In the genomic region with DNA sequence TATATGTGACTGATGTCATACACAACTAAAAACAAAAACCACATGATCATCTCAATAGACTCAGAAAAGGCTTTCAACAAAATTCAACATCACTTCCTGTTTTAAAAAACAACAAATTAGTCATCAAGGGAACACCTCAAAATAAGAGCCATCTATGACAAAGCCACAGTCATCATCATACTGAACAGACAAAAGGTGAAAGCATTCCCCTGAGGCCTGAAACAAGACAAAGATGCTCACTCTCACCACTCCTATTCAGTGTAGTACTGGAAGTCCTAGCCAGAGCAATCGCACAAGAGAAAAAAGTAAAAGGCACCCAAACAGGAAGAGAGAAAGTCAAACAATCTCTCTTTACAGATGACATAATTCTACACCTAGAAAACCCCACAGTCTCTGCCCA, we compare ENCODE assay signal across 15 cellular contexts.
DNase-seq lines count a peak whose midpoint lies in the region; ATAC-seq, FAIRE-seq and TF ChIP-seq lines count a peak whose summit lies in the region.
"Had no signal": no experiment of that assay in that cellular context is flagged by ENCODE, and none has a peak within 500 bp of the region (broad histone marks: within the 10 kb centered on the region; RNA-seq: fewer than 3 reads in every experiment).

No MANE protein-coding gene starts in this region.

- no peak overlapping the region for H4K91ac ChIP-seq in trophoblast cell (ENCODE audit: low read depth, low read length)

- H3K4me1 ChIP-seq in GM12878 (ENCODE audit: control insufficient read depth, insufficient read depth, low read length) (no peaks in the 10 kb centered on the region), transverse colon (no peaks in the 10 kb centered on the region), trophoblast cell (ENCODE audit: control insufficient read depth in 1 of 2, insufficient read depth in 2 of 2, low read length in 2 of 2) (no peaks in the 10 kb centered on the region)

- POLR2A ChIA-PET in GM12878 (lab: Charles Lee): no interaction called here

- no peak overlapping the region for H2BK12ac ChIP-seq in trophoblast cell (ENCODE audit: low read length)

- ATAC-seq in GM18867 (IDR thresholded peaks at IDR 0.05; ENCODE audit: unreplicated experiment) (peak; percentile 88), HG03378 (IDR thresholded peaks at IDR 0.05; ENCODE audit: unreplicated experiment) (peak; percentile 75), GM12878 (peak; percentile 96)
- ATAC-seq: CD8-positive, alpha-beta T cell; left ventricle myocardium superior; stimulated activated memory B cell treated with anti-CD40 and anti-IgM and Interleukin-4, amounts not matched to agents 10 μg/mL and 1 μg/mL and 100 μg/mL, for 72 hours had no signal

- intact Hi-C loops in GM12878 (cut with micrococcal nuclease; ENCODE audit: unreplicated experiment) (no loop called here), transverse colon (cut with DNase I; ENCODE audit: low total_unique reads) (no loop called here)

- RAD21 ChIA-PET in GM12878 (lab: Charles Lee; ENCODE audit: unreplicated experiment): no interaction called here

- TF ChIP-seq EP300 in GM12878 (IDR thresholded peaks at IDR 0.05; ENCODE audit: borderline replicate concordance in 1 of 2, control insufficient read depth in 1 of 2, low read depth in 2 of 2, low read length in 2 of 2) (peak; percentile 23 to 77; a peak in 1 of 4 replicates), transverse colon (IDR thresholded peaks at IDR 0.05; ENCODE audit: low read depth) (no peak)

- H3K9me3 ChIP-seq in GM12878 (replicated peaks; ENCODE audit: control insufficient read depth, insufficient read depth, low read length) (no peaks in the 10 kb centered on the region), transverse colon (no peaks in the 10 kb centered on the region), trophoblast cell (ENCODE audit: insufficient read depth, low read depth, low read length) (no peaks in the 10 kb centered on the region)

- no peak overlapping the region for H2AK5ac ChIP-seq in trophoblast cell (ENCODE audit: low read length)

- no peak for TF ChIP-seq RAD21 in GM12878 (IDR thresholded peaks at IDR 0.05; ENCODE audit: insufficient read depth, low read depth, low read length)

- SMC1A ChIA-PET in GM12878 (lab: Charles Lee; ENCODE audit: uncharacterized antibody, unreplicated experiment): no interaction called here

- TF ChIP-seq POLR2A in H54 (IDR thresholded peaks at IDR 0.05; ENCODE audit: low read depth, low read length) (no peak), GM12878 (IDR thresholded peaks at IDR 0.05; ENCODE audit: low read depth, low read length) (no peak), transverse colon (IDR thresholded peaks at IDR 0.05) (no peak)

- DNase-seq in H54 (ENCODE audit: insufficient read length, low spot score) (no peak), GM12878 (ENCODE audit: low read depth, low spot score) (peak; percentile 25), transverse colon (no peak), COR-L47 (lab: John Stamatoyannopoulos, UW) (no peak), NCI-H1694 treated with DMSO at 0.1 percent for 48 hours (lab: John Stamatoyannopoulos, UW) (no peak), trophoblast cell (no peak)
- DNase-seq: amygdala; CD8-positive, alpha-beta T cell; effector CD4-positive, alpha-beta T cell; left ventricle myocardium superior; NCI-H2171; T-helper 9 cell had no signal

- 0% methylated on average over 1 of the region's 1 CpG for WGBS in GM12878 (ENCODE audit: insufficient coverage, insufficient replicate concordance, low lambda C conversion rate, missing lambda C conversion rate)
- 57 to 78% methylated on average over 1 of the region's 1 CpG for WGBS in transverse colon (ENCODE audit: low coverage in 1 of 2), 2 donors
- no CpG with 5 or more reads among the region's 1 CpG for WGBS in trophoblast cell (ENCODE audit: extremely low coverage, insufficient coverage, insufficient read length)

- FAIRE-seq in H54 (lab: Jason Lieb, UNC) (peak; percentile 15), GM12878 (lab: Jason Lieb, UNC) (no peak)

- H3K14ac ChIP-seq in trophoblast cell (ENCODE audit: low read length): no peak overlapping the region

- H3K9ac ChIP-seq in GM12878 (ENCODE audit: control insufficient read depth, insufficient read depth, low read length) (no peak overlapping the region), trophoblast cell (ENCODE audit: low read length) (no peak overlapping the region)

- TF ChIP-seq CTCF in GM12878 (IDR thresholded peaks at IDR 0.05 in 2 of 3, conservative IDR thresholded peaks at IDR 0.05 in 1 of 3; ENCODE audit: control insufficient read depth in 2 of 3, extremely low read depth in 1 of 3, insufficient read depth in 1 of 3, low read depth in 3 of 3, low read length in 3 of 3) (no peak), transverse colon (IDR thresholded peaks at IDR 0.05) (no peak)

- no peaks in the 10 kb centered on the region for H3K79me1 ChIP-seq in trophoblast cell (ENCODE audit: low read length)

- in situ Hi-C loops in GM12878 (cut with MboI): no loop called here
- in situ Hi-C loops in transverse colon (cut with MboI; ENCODE audit: low pct_ligation_motif_present in 1 of 4, low pct_unique_long_range_greater_than_20kb in 1 of 4, low sequenced_read_pairs in 3 of 4): no loop called here

- H2BK120ac ChIP-seq in trophoblast cell (ENCODE audit: insufficient read depth, low read length, poor library complexity): no peak overlapping the region

- H2BK5ac ChIP-seq in trophoblast cell (ENCODE audit: low read depth, low read length, poor library complexity): no peak overlapping the region

- H3K79me2 ChIP-seq in GM12878 (ENCODE audit: control insufficient read depth, insufficient read depth, low read length) (no peaks in the 10 kb centered on the region), trophoblast cell (ENCODE audit: control insufficient read depth, insufficient read depth, low read length, poor library complexity) (no peaks in the 10 kb centered on the region)

- no peak overlapping the region for H2AFZ ChIP-seq in GM12878 (ENCODE audit: control insufficient read depth, low read depth, low read length)
- no peak overlapping the region for H2AFZ ChIP-seq in trophoblast cell (ENCODE audit: insufficient read depth, low read length, poor library complexity)

- H3K4ac ChIP-seq in trophoblast cell (ENCODE audit: low read depth, low read length): no peak overlapping the region

- H3K36me3 ChIP-seq in GM12878 (ENCODE audit: control insufficient read depth in 2 of 2, insufficient read depth in 2 of 2, low read length in 1 of 2) (no peaks in the 10 kb centered on the region), transverse colon (no peaks in the 10 kb centered on the region), trophoblast cell (ENCODE audit: control insufficient read depth in 1 of 2, insufficient read depth in 2 of 2, low read length in 2 of 2) (no peaks in the 10 kb centered on the region)

- H4K20me1 ChIP-seq in GM12878 (ENCODE audit: control insufficient read depth, insufficient read depth): no peaks in the 10 kb centered on the region

- CTCF ChIA-PET in GM12878 (lab: Yijun Ruan, JAX): interaction anchor here (0.6 kb wide), 1 partner anchor 58 kb away, joined by 3 read pairs; no protein-coding TSS in a partner anchor

- H3K4me3 ChIP-seq in GM12878 (no peak overlapping the region), transverse colon (no peak overlapping the region), trophoblast cell (ENCODE audit: low read depth, low read length) (no peak overlapping the region)

- H3K4me2 ChIP-seq in GM12878 (ENCODE audit: control insufficient read depth, insufficient read depth) (no peak overlapping the region), trophoblast cell (ENCODE audit: low read length) (no peak overlapping the region)

- H4K8ac ChIP-seq in trophoblast cell (ENCODE audit: low read depth, low read length): no peak overlapping the region

- no peak overlapping the region for H3K27ac ChIP-seq in GM12878 (ENCODE audit: control insufficient read depth, insufficient read depth)
- H3K27ac ChIP-seq in transverse colon: no peak overlapping the region
- H3K27ac ChIP-seq in trophoblast cell (ENCODE audit: low read depth, low read length): no peak overlapping the region

- no peak overlapping the region for H4K12ac ChIP-seq in trophoblast cell (ENCODE audit: low read depth, low read length)

- no TSS peak for BruUV-seq in GM12878 (replicated peaks; lab: Mats Ljungman, UMichigan)

- H3K23ac ChIP-seq in trophoblast cell (ENCODE audit: low read length): no peak overlapping the region

- H3K27me3 ChIP-seq in GM12878 (replicated peaks in 1 of 2; ENCODE audit: control insufficient read depth in 2 of 2, insufficient read depth in 2 of 2, low read length in 1 of 2): no peaks in the 10 kb centered on the region
- no peaks in the 10 kb centered on the region for H3K27me3 ChIP-seq in transverse colon
- no peaks in the 10 kb centered on the region for H3K27me3 ChIP-seq in trophoblast cell (ENCODE audit: insufficient read depth, low read length)

- no peak overlapping the region for H3K18ac ChIP-seq in trophoblast cell (ENCODE audit: low read length)

TF ChIP-seq in GM12878, 131 proteins besides CTCF, POLR2A, EP300 and RAD21 (continues in another document):
- TF ChIP-seq, protein P1, sequence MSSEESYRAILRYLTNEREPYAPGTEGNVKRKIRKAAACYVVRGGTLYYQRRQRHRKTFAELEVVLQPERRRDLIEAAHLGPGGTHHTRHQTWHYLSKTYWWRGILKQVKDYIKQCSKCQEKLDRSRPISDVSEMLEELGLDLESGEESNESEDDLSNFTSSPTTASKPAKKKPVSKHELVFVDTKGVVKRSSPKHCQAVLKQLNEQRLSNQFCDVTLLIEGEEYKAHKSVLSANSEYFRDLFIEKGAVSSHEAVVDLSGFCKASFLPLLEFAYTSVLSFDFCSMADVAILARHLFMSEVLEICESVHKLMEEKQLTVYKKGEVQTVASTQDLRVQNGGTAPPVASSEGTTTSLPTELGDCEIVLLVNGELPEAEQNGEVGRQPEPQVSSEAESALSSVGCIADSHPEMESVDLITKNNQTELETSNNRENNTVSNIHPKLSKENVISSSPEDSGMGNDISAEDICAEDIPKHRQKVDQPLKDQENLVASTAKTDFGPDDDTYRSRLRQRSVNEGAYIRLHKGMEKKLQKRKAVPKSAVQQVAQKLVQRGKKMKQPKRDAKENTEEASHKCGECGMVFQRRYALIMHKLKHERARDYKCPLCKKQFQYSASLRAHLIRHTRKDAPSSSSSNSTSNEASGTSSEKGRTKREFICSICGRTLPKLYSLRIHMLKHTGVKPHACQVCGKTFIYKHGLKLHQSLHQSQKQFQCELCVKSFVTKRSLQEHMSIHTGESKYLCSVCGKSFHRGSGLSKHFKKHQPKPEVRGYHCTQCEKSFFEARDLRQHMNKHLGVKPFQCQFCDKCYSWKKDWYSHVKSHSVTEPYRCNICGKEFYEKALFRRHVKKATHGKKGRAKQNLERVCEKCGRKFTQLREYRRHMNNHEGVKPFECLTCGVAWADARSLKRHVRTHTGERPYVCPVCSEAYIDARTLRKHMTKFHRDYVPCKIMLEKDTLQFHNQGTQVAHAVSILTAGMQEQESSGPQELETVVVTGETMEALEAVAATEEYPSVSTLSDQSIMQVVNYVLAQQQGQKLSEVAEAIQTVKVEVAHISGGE (CRISPR knock-in tag; IDR thresholded peaks at IDR 0.05): no peak
- 0 out of 2 replicates have a peak, but pooled peaks have one; percentile 9 for TF ChIP-seq YBX1 (IDR thresholded peaks at IDR 0.05)
